ENCODE assay signal across 8 cellular contexts in the genomic region with DNA sequence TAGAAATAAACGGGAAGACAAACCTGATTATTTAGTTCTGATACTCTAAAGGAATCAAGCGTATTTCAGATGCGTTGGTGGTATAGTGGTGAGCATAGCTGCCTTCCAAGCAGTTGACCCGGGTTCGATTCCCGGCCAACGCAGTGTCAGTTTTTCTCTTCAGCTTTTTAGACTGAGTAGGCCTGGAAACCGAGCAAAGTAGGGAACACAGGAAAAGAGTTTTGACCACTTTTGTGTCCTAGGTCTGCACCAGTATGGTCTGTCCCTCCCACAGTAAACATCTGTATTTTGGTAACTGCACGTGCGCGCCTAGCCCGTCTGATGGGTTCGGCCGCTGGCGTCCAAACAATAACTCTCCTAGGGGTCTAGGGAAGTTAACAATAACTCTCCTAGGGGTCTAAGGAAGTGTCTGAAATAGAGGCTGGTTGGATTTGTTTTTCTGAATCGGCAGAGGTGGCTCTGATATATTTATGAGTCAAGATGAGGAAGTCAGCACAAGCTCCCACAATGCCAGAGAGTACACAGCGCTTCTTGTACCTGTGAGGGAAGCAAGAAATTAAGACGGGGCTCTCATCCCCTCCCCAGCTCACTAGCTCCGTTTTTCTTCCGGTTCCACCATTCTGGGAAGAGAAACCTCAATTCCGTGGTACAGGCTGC. TPM values are rescaled to one million over a fixed set of nuclear protein-coding genes. Genes with fewer than 3 reads are reported as not detected.
A peak's percentile ranks its signal among the peaks of the same experiment; 100 is the strongest.
DNase-seq lines count a peak whose midpoint lies in the region; ATAC-seq and TF ChIP-seq lines count a peak whose summit lies in the region.

No MANE protein-coding gene starts in this region.

- no peaks in the 10 kb centered on the region for H3K9me3 ChIP-seq in breast epithelium

- intact Hi-C loops in breast epithelium (cut with DNase I; ENCODE audit: low total_unique reads) = no loop called here

- H3K27me3 ChIP-seq in breast epithelium = no peaks in the 10 kb centered on the region

- DNase-seq in DMS114 treated with DMSO at 0.1 percent for 48 hours (lab: John Stamatoyannopoulos, UW; ENCODE audit: unreplicated experiment) = peak; percentile 96
- DNase-seq in NCI-H2171 treated with DMSO at 0.1 percent for 48 hours (lab: John Stamatoyannopoulos, UW) = peak; percentile 89
- peak; percentile 73 for DNase-seq in breast epithelium (ENCODE audit: low spot score in 2 of 2)
- peak; percentile 90 for DNase-seq in islet precursor cell
- peak; percentile 72 to 85 for DNase-seq in stimulated activated CD4-positive, alpha-beta T cell treated with anti-CD3 and anti-CD28 coated beads, Interleukin-12 subunit alpha, Interleukin-12 subunit beta, amount 100 ng/mL, for 24 hours (ENCODE audit: low read depth in 2 of 2)

- TF ChIP-seq CTCF in VCaP (conservative IDR thresholded peaks at IDR 0.05) = no peak
- no peak for TF ChIP-seq CTCF in breast epithelium (IDR thresholded peaks at IDR 0.05)

- peak overlapping the region; percentile 80 for H3K27ac ChIP-seq in VCaP
- peak overlapping the region; percentile 96 to 97 for H3K27ac ChIP-seq in breast epithelium

- no peaks in the 10 kb centered on the region for H3K4me1 ChIP-seq in breast epithelium

- H3K4me3 ChIP-seq in breast epithelium = peak overlapping the region; percentile 48 to 87 (median 78)

- ATAC-seq in HG02610 (IDR thresholded peaks at IDR 0.05; ENCODE audit: unreplicated experiment) (peak; percentile 36), HG03457 (IDR thresholded peaks at IDR 0.05; ENCODE audit: unreplicated experiment) (no peak)

- no peaks in the 10 kb centered on the region for H3K36me3 ChIP-seq in breast epithelium

- TF ChIP-seq POLR2A in breast epithelium (IDR thresholded peaks at IDR 0.05) = no peak

RNA-seq across cellular contexts. Expression of a gene that starts 15.6 kb away (rescaled TPM):
- not detected for total RNA-seq in breast epithelium

RNA-seq across cellular contexts. Expression of a gene that starts 40.7 kb away (rescaled TPM):
- 1,000 to 10,000 TPM; 2,506 to 3,955 (median 3,543) TPM for total RNA-seq in breast epithelium
